Comparison of ENCODE assay signal across 26 cellular contexts in genomic region chr1:232611834-232612233, GRCh38. TPM values are rescaled to one million over a fixed set of nuclear protein-coding genes. Genes with fewer than 3 reads are reported as not detected.
DNase-seq lines count a peak whose midpoint lies in the region; ATAC-seq and TF ChIP-seq lines count a peak whose summit lies in the region.
"Had no signal": no experiment of that assay in that cellular context is flagged by ENCODE, and none has a peak within 500 bp of the region (broad histone marks: within the 10 kb centered on the region; RNA-seq: fewer than 3 reads in every experiment).

No MANE protein-coding gene starts in this region.

- H3K36me3 ChIP-seq in BE2C (no peaks in the 10 kb centered on the region; the same call in 1 of the 2 replicates), PC-3 (ENCODE audit: low read depth, low read length) (no peaks in the 10 kb centered on the region)
- H3K36me3 ChIP-seq: heart left ventricle, tibial artery had no signal

- no peak overlapping the region for H3K4me3 Mint-ChIP-seq in CD4-positive, alpha-beta T cell
- no peak overlapping the region for H3K4me3 Mint-ChIP-seq in activated naive CD8-positive, alpha-beta T cell treated with anti-CD3 and anti-CD28 coated beads, Interleukin-2, amount 50 U/mL, for 24 hours
- H3K4me3 Mint-ChIP-seq: central memory CD8-positive, alpha-beta T cell; effector memory CD8-positive, alpha-beta T cell; naive thymus-derived CD4-positive, alpha-beta T cell had no signal

- DNase-seq in BE2C (no peak), GM13977 (ENCODE audit: low spot score) (no peak), PC-3 (no peak), iPS-NIHi7 (ENCODE audit: extremely low spot score) (peak; percentile 30), SHP77 treated with DMSO at 0.1 percent for 48 hours (lab: John Stamatoyannopoulos, UW) (no peak)
- DNase-seq in CD4-positive, alpha-beta T cell, result no peak
- DNase-seq in activated naive CD8-positive, alpha-beta T cell treated with anti-CD3 and anti-CD28 coated beads, Interleukin-2, amount 50 U/mL, for 24 hours, result no peak
- DNase-seq: activated CD4-positive, alpha-beta T cell treated with anti-CD3 and anti-CD28 coated beads, Interleukin-2, amount 50 U/mL, for 48 hours; activated naive CD4-positive, alpha-beta T cell treated with Interleukin-2 at 50 U/mL for 16 hours; anterior cingulate cortex; COR-L47; effector memory CD8-positive, alpha-beta T cell; EL; heart left ventricle; Kasumi-1; naive thymus-derived CD4-positive, alpha-beta T cell; NCI-H2107; NCI-H524; SHP77; stimulated activated naive CD8-positive, alpha-beta T cell treated with anti-CD3 and anti-CD28 coated beads, Interleukin-15, Interleukin-2, amounts not matched to agents 100 U/mL and 50 U/mL, for 24 hours; T-helper 2 cell; tibial artery had no signal

- H3K9me3 ChIP-seq in BE2C (no peaks in the 10 kb centered on the region), PC-3 (ENCODE audit: low read length) (no peaks in the 10 kb centered on the region)
- no peaks in the 10 kb centered on the region for H3K9me3 ChIP-seq in CD4-positive, alpha-beta T cell (ENCODE audit: control insufficient read depth, low read length)
- H3K9me3 ChIP-seq: heart left ventricle, tibial artery had no signal

- H3K36me3 Mint-ChIP-seq in CD4-positive, alpha-beta T cell (ENCODE audit: low read depth), result no peaks in the 10 kb centered on the region
- no peaks in the 10 kb centered on the region for H3K36me3 Mint-ChIP-seq in activated naive CD8-positive, alpha-beta T cell treated with anti-CD3 and anti-CD28 coated beads, Interleukin-2, amount 50 U/mL, for 24 hours (ENCODE audit: low read depth)
- H3K36me3 Mint-ChIP-seq: naive thymus-derived CD4-positive, alpha-beta T cell had no signal

- in situ Hi-C loops in GM13977 (cut with MboI; ENCODE audit: low pct_unique_long_range_greater_than_20kb, low sequenced_read_pairs, unreplicated experiment), result no loop called here

- no peaks in the 10 kb centered on the region for H3K27me3 ChIP-seq in BE2C
- no peaks in the 10 kb centered on the region for H3K27me3 ChIP-seq in PC-3 (ENCODE audit: low read length)
- no peaks in the 10 kb centered on the region for H3K27me3 ChIP-seq in CD4-positive, alpha-beta T cell (ENCODE audit: control insufficient read depth, insufficient read depth, low read length)
- H3K27me3 ChIP-seq: heart left ventricle, tibial artery had no signal

- ATAC-seq in PC-3 (no peak), HG03378 (IDR thresholded peaks at IDR 0.05; ENCODE audit: unreplicated experiment) (no peak)
- no peak for ATAC-seq in CD4-positive, alpha-beta T cell (ENCODE audit: poor library complexity)
- ATAC-seq in activated naive CD8-positive, alpha-beta T cell treated with anti-CD3 and anti-CD28 coated beads, Interleukin-2, amount 50 U/mL, for 24 hours, result no peak
- ATAC-seq: effector memory CD8-positive, alpha-beta T cell; naive thymus-derived CD4-positive, alpha-beta T cell; stimulated activated naive CD8-positive, alpha-beta T cell treated with anti-CD3 and anti-CD28 coated beads, Interleukin-15, Interleukin-2, amounts not matched to agents 100 U/mL and 50 U/mL, for 24 hours had no signal

- CTCF ChIA-PET in PC-3 (lab: Charles Lee), result no interaction called here
- CTCF ChIA-PET in CD4-positive, alpha-beta T cell (lab: Charles Lee), result interaction anchor here (1.2 kb wide), 1 partner anchor 16 kb away, joined by 3 read pairs; no protein-coding TSS in a partner anchor

- no peak overlapping the region for H3K27ac Mint-ChIP-seq in CD4-positive, alpha-beta T cell
- no peak overlapping the region for H3K27ac Mint-ChIP-seq in activated naive CD8-positive, alpha-beta T cell treated with anti-CD3 and anti-CD28 coated beads, Interleukin-2, amount 50 U/mL, for 24 hours
- H3K27ac Mint-ChIP-seq: effector memory CD8-positive, alpha-beta T cell; naive thymus-derived CD4-positive, alpha-beta T cell had no signal

- H3K4me3 ChIP-seq in BE2C (ENCODE audit: low read depth, low read length), result no peak overlapping the region
- no peak overlapping the region for H3K4me3 ChIP-seq in PC-3 (ENCODE audit: low read length)
- H3K4me3 ChIP-seq: heart left ventricle, lung, tibial artery had no signal

- H3K9me2 ChIP-seq in PC-3 (replicated peaks; ENCODE audit: low read length), result no peaks in the 10 kb centered on the region

- H3K9ac ChIP-seq in PC-3 (ENCODE audit: low read length), result no peak overlapping the region
- H3K9ac ChIP-seq: parathyroid adenoma had no signal

- no peak overlapping the region for H2AFZ ChIP-seq in PC-3 (ENCODE audit: low read length)
- H2AFZ ChIP-seq: parathyroid adenoma had no signal

- no TSS peak for BruUV-seq in PC-3 (replicated peaks; lab: Mats Ljungman, UMichigan)

- no peaks in the 10 kb centered on the region for H3F3A ChIP-seq in PC-3 (ENCODE audit: low read length, unreplicated experiment)

- no peak overlapping the region for H3K27ac ChIP-seq in PC-3 (ENCODE audit: low read length)
- no peak overlapping the region for H3K27ac ChIP-seq in CD4-positive, alpha-beta T cell (ENCODE audit: low read depth, low read length)
- H3K27ac ChIP-seq: parathyroid adenoma, tibial artery had no signal

- no peaks in the 10 kb centered on the region for H3K79me2 ChIP-seq in PC-3 (ENCODE audit: low read length)
- H3K79me2 ChIP-seq: parathyroid adenoma had no signal

- H3K4me2 ChIP-seq in PC-3 (ENCODE audit: low read length), result no peak overlapping the region

- H3K9me3 Mint-ChIP-seq in CD4-positive, alpha-beta T cell, result no peaks in the 10 kb centered on the region
- no peaks in the 10 kb centered on the region for H3K9me3 Mint-ChIP-seq in activated naive CD8-positive, alpha-beta T cell treated with anti-CD3 and anti-CD28 coated beads, Interleukin-2, amount 50 U/mL, for 24 hours
- H3K9me3 Mint-ChIP-seq: central memory CD8-positive, alpha-beta T cell; effector memory CD8-positive, alpha-beta T cell; naive thymus-derived CD4-positive, alpha-beta T cell had no signal

- intact Hi-C loops in PC-3 (cut with micrococcal nuclease), result no loop called here
- intact Hi-C loops in CD4-positive, alpha-beta T cell (cut with DNase I, micrococcal nuclease), result no loop called here

- TF ChIP-seq CTCF in BE2C (IDR thresholded peaks at IDR 0.05; ENCODE audit: low read depth, low read length) (peak; percentile 40), GM13977 (IDR thresholded peaks at IDR 0.05; ENCODE audit: extremely low read depth, insufficient read depth, missing control alignments) (peak; percentile 10), PC-3 (conservative IDR thresholded peaks at IDR 0.05; ENCODE audit: low read depth, low read length) (peak; percentile 29; the same call in 1 of the 2 replicates)
- TF ChIP-seq CTCF in CD4-positive, alpha-beta T cell (IDR thresholded peaks at IDR 0.05), result no peak

- H3K27me3 Mint-ChIP-seq in CD4-positive, alpha-beta T cell, result no peaks in the 10 kb centered on the region
- no peaks in the 10 kb centered on the region for H3K27me3 Mint-ChIP-seq in activated naive CD8-positive, alpha-beta T cell treated with anti-CD3 and anti-CD28 coated beads, Interleukin-2, amount 50 U/mL, for 24 hours
- H3K27me3 Mint-ChIP-seq: central memory CD8-positive, alpha-beta T cell; effector memory CD8-positive, alpha-beta T cell had no signal

- H4K20me1 ChIP-seq in PC-3 (ENCODE audit: low read length), result no peaks in the 10 kb centered on the region

- POLR2A ChIA-PET in PC-3 (lab: Charles Lee; ENCODE audit: unreplicated experiment), result no interaction called here
- POLR2A ChIA-PET in CD4-positive, alpha-beta T cell (lab: Charles Lee), result no interaction called here

- peaks cover 17% of the 10 kb centered on the region for H3K4me1 Mint-ChIP-seq in CD4-positive, alpha-beta T cell (ENCODE audit: low read depth)
- no peaks in the 10 kb centered on the region for H3K4me1 Mint-ChIP-seq in activated naive CD8-positive, alpha-beta T cell treated with anti-CD3 and anti-CD28 coated beads, Interleukin-2, amount 50 U/mL, for 24 hours

- peaks cover 7% of the 10 kb centered on the region for H3K4me1 ChIP-seq in BE2C
- no peaks in the 10 kb centered on the region for H3K4me1 ChIP-seq in PC-3 (ENCODE audit: insufficient read depth, low read length)
- H3K4me1 ChIP-seq: tibial artery had no signal

RNA-seq across cellular contexts. Expression of gene SIPA1L2, which starts 18.1 kb away (rescaled TPM):
- polyA plus RNA-seq in BE2C (2012; ENCODE audit: insufficient read depth, insufficient read length, low read depth), result 17.0 TPM
- 8.9 and 9.8 TPM in 2 replicates for total RNA-seq in PC-3 (2014; rRNA removed)
- 1 to 10 TPM; 1.8 to 1.9 TPM for total RNA-seq in CD4-positive, alpha-beta T cell
